Comparison of ENCODE assay signal across 17 cellular contexts in the genomic region with DNA sequence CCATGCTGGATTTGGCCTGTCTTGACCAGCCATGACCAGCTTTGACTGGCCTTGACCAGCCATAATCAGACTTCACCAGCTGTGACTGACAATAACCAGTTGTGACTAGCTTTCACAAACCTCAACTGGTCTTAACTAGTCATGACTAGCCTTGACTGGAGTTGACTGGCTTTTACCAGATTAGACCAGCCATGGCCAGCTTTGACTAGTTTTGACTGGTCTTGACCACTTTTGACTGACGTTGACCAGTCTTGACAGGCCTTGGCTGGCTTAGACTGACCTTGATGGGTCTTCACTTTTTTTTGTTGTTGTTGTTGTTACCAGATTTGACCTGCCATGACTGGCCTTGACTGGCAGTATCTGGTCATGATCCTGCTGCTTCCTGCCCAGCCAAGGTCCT.
"Had no signal": no experiment of that assay in that cellular context is flagged by ENCODE, and none has a peak within 500 bp of the region (broad histone marks: within the 10 kb centered on the region; RNA-seq: fewer than 3 reads in every experiment).

No MANE protein-coding gene starts in this region.

- FAIRE-seq: colon, endothelial cell of umbilical vein had no signal

- H3K36me3 Mint-ChIP-seq: naive thymus-derived CD4-positive, alpha-beta T cell had no signal

- H3K4me3 ChIP-seq: sigmoid colon, skin epidermis, tibial artery, upper lobe of left lung, uterus had no signal

- H3K4me3 Mint-ChIP-seq: dendritic cell treated with granulocyte-macrophage colony-stimulating factor and Interleukin-4, amounts not matched to agents 40 ng/mL and 50 ng/mL, for 4 days; naive thymus-derived CD4-positive, alpha-beta T cell had no signal

- H3K9me3 Mint-ChIP-seq: dendritic cell treated with granulocyte-macrophage colony-stimulating factor and Interleukin-4, amounts not matched to agents 40 ng/mL and 50 ng/mL, for 4 days had no signal

- H3K36me3 ChIP-seq: sigmoid colon, tibial artery, upper lobe of left lung, uterus had no signal

- H3K27ac Mint-ChIP-seq: dendritic cell treated with granulocyte-macrophage colony-stimulating factor and Interleukin-4, amounts not matched to agents 40 ng/mL and 50 ng/mL, for 4 days; naive thymus-derived CD4-positive, alpha-beta T cell had no signal

- H3K4me1 ChIP-seq: foreskin keratinocyte, sigmoid colon, tibial artery, upper lobe of left lung, uterus had no signal

- H3K27ac ChIP-seq: foreskin keratinocyte, sigmoid colon, skin epidermis, tibial artery, upper lobe of left lung, uterus had no signal

- H3K9me3 ChIP-seq: sigmoid colon, tibial artery, upper lobe of left lung, uterus had no signal

- DNase-seq: erythroblast; foreskin keratinocyte; head of caudate nucleus; hippocampal formation; kidney glomerular epithelial cell; mesendoderm; posterior cingulate gyrus; sigmoid colon; stimulated activated naive CD4-positive, alpha-beta T cell treated with Interleukin-2 at 50 U/mL for 16 hours; tibial artery; upper lobe of left lung; uterus had no signal

- ATAC-seq: naive thymus-derived CD4-positive, alpha-beta T cell had no signal

- H3K27me3 Mint-ChIP-seq: naive thymus-derived CD4-positive, alpha-beta T cell had no signal

- H3K27me3 ChIP-seq: foreskin keratinocyte, sigmoid colon, tibial artery, upper lobe of left lung, uterus had no signal
